ENCODE assay signal across 21 cellular contexts in genomic region chr3:13404625-13405452, GRCh38. TPM values are rescaled to one million over a fixed set of nuclear protein-coding genes. Genes with fewer than 3 reads are reported as not detected.
DNase-seq lines count a peak whose midpoint lies in the region; ATAC-seq and TF ChIP-seq lines count a peak whose summit lies in the region.
"Had no signal": no experiment of that assay in that cellular context is flagged by ENCODE, and none has a peak within 500 bp of the region (broad histone marks: within the 10 kb centered on the region; RNA-seq: fewer than 3 reads in every experiment).

No MANE protein-coding gene starts in this region.

- H3K9me3 ChIP-seq in T-helper 17 cell (ENCODE audit: control insufficient read depth, low read length, poor library complexity, severe bottlenecking) = no peaks in the 10 kb centered on the region

- H3K36me3 Mint-ChIP-seq in activated naive CD8-positive, alpha-beta T cell = peaks cover 12% of the 10 kb centered on the region
- peaks cover 36% of the 10 kb centered on the region for H3K36me3 Mint-ChIP-seq in activated naive CD8-positive, alpha-beta T cell treated with anti-CD3 and anti-CD28 coated beads, Interleukin-2, amount 50 U/mL, for 24 hours (ENCODE audit: low read depth)
- H3K36me3 Mint-ChIP-seq in T-helper 17 cell (ENCODE audit: low read depth) = peaks cover 2% of the 10 kb centered on the region
- H3K36me3 Mint-ChIP-seq in stimulated activated effector memory CD8-positive, alpha-beta T cell treated with anti-CD3 and anti-CD28 coated beads, Interleukin-12 subunit alpha, Interleukin-12 subunit beta, amount 100 ng/mL, for 72 hours = peaks cover 34% of the 10 kb centered on the region
- H3K36me3 Mint-ChIP-seq: type B pancreatic cell had no signal

- peaks cover 53% of the 10 kb centered on the region for H3K4me1 Mint-ChIP-seq in activated naive CD8-positive, alpha-beta T cell (ENCODE audit: low read depth)
- H3K4me1 Mint-ChIP-seq in activated naive CD8-positive, alpha-beta T cell treated with anti-CD3 and anti-CD28 coated beads, Interleukin-2, amount 50 U/mL, for 24 hours = peaks cover 29% of the 10 kb centered on the region
- H3K4me1 Mint-ChIP-seq in T-helper 17 cell = peaks cover 20% of the 10 kb centered on the region
- peaks cover 33% of the 10 kb centered on the region for H3K4me1 Mint-ChIP-seq in stimulated activated effector memory CD8-positive, alpha-beta T cell treated with anti-CD3 and anti-CD28 coated beads, Interleukin-12 subunit alpha, Interleukin-12 subunit beta, amount 100 ng/mL, for 72 hours
- H3K4me1 Mint-ChIP-seq: nephron had no signal

- H3K9me3 Mint-ChIP-seq in activated naive CD8-positive, alpha-beta T cell (ENCODE audit: low read depth) = no peaks in the 10 kb centered on the region
- H3K9me3 Mint-ChIP-seq in activated naive CD8-positive, alpha-beta T cell treated with anti-CD3 and anti-CD28 coated beads, Interleukin-2, amount 50 U/mL, for 24 hours = peaks cover 8% of the 10 kb centered on the region
- H3K9me3 Mint-ChIP-seq in stimulated activated effector memory CD8-positive, alpha-beta T cell treated with anti-CD3 and anti-CD28 coated beads, Interleukin-12 subunit alpha, Interleukin-12 subunit beta, amount 100 ng/mL, for 72 hours = no peaks in the 10 kb centered on the region

- DNase-seq in activated naive CD8-positive, alpha-beta T cell treated with anti-CD3 and anti-CD28 coated beads, Interleukin-2, amount 50 U/mL, for 24 hours = no peak
- no peak for DNase-seq in T-helper 17 cell
- DNase-seq in erythroblast (lab: John Stamatoyannopoulos, UW) = peak; percentile 71 to 87
- DNase-seq in stimulated activated effector memory CD8-positive, alpha-beta T cell treated with anti-CD3 and anti-CD28 coated beads, Interleukin-12 subunit alpha, Interleukin-12 subunit beta, amount 100 ng/mL, for 72 hours (ENCODE audit: low spot score in 2 of 2) = no peak
- no peak for DNase-seq in T-helper 2 cell
- no peak for DNase-seq in NCI-H82 treated with DMSO at 0.1 percent for 48 hours (lab: John Stamatoyannopoulos, UW; ENCODE audit: unreplicated experiment)
- DNase-seq: activated CD4-positive, alpha-beta memory T cell treated with anti-CD3 and anti-CD28 coated beads for 36 hours; activated CD4-positive, CD25-positive, alpha-beta regulatory T cell; activated gamma-delta T cell treated with Interleukin-2 at 50 U/mL for 16 hours; brain microvascular endothelial cell; HCEC 1CT; midbrain; NCI-H1436; NCI-H82; stimulated activated CD4-positive, alpha-beta T cell treated with anti-CD3 and anti-CD28 coated beads, Interleukin-2, amount 100 ng/mL, for 24 hours; T-helper 9 cell had no signal

- H3K4me3 Mint-ChIP-seq in activated naive CD8-positive, alpha-beta T cell = no peak overlapping the region
- H3K4me3 Mint-ChIP-seq in activated naive CD8-positive, alpha-beta T cell treated with anti-CD3 and anti-CD28 coated beads, Interleukin-2, amount 50 U/mL, for 24 hours = no peak overlapping the region
- H3K4me3 Mint-ChIP-seq in T-helper 17 cell = no peak overlapping the region
- H3K4me3 Mint-ChIP-seq in stimulated activated effector memory CD8-positive, alpha-beta T cell treated with anti-CD3 and anti-CD28 coated beads, Interleukin-12 subunit alpha, Interleukin-12 subunit beta, amount 100 ng/mL, for 72 hours = no peak overlapping the region
- H3K4me3 Mint-ChIP-seq: activated CD4-positive, alpha-beta memory T cell treated with anti-CD3 and anti-CD28 coated beads for 36 hours; nephron; type B pancreatic cell had no signal

- TF ChIP-seq POLR2A in erythroblast (IDR thresholded peaks at IDR 0.05; ENCODE audit: low read length) = peak; percentile 28

- no peak for ATAC-seq in activated naive CD8-positive, alpha-beta T cell treated with anti-CD3 and anti-CD28 coated beads, Interleukin-2, amount 50 U/mL, for 24 hours
- no peak for ATAC-seq in T-helper 17 cell
- no peak for ATAC-seq in stimulated activated effector memory CD8-positive, alpha-beta T cell treated with anti-CD3 and anti-CD28 coated beads, Interleukin-12 subunit alpha, Interleukin-12 subunit beta, amount 100 ng/mL, for 72 hours
- ATAC-seq in HG02938 (IDR thresholded peaks at IDR 0.05; ENCODE audit: unreplicated experiment) = no peak
- ATAC-seq: SK-N-SH treated with all-trans-retinoic acid at 6 μM for 48 hours had no signal

- H3K27ac Mint-ChIP-seq in activated naive CD8-positive, alpha-beta T cell = peak overlapping the region; percentile 52
- no peak overlapping the region for H3K27ac Mint-ChIP-seq in activated naive CD8-positive, alpha-beta T cell treated with anti-CD3 and anti-CD28 coated beads, Interleukin-2, amount 50 U/mL, for 24 hours
- peak overlapping the region; percentile 93 for H3K27ac Mint-ChIP-seq in T-helper 17 cell
- peak overlapping the region; percentile 75 for H3K27ac Mint-ChIP-seq in stimulated activated effector memory CD8-positive, alpha-beta T cell treated with anti-CD3 and anti-CD28 coated beads, Interleukin-12 subunit alpha, Interleukin-12 subunit beta, amount 100 ng/mL, for 72 hours
- H3K27ac Mint-ChIP-seq: nephron, type B pancreatic cell had no signal

- H3K27me3 Mint-ChIP-seq in activated naive CD8-positive, alpha-beta T cell = no peaks in the 10 kb centered on the region
- H3K27me3 Mint-ChIP-seq in activated naive CD8-positive, alpha-beta T cell treated with anti-CD3 and anti-CD28 coated beads, Interleukin-2, amount 50 U/mL, for 24 hours = no peaks in the 10 kb centered on the region
- no peaks in the 10 kb centered on the region for H3K27me3 Mint-ChIP-seq in T-helper 17 cell
- H3K27me3 Mint-ChIP-seq: activated CD4-positive, alpha-beta memory T cell treated with anti-CD3 and anti-CD28 coated beads for 36 hours; type B pancreatic cell had no signal

RNA-seq across cellular contexts. Expression of gene NUP210, which starts 15.3 kb away (rescaled TPM):
- 100 to 1,000 TPM; 125 to 137 TPM for total RNA-seq in T-helper 17 cell

Comparison
In these comparisons a context has a peak if more than half of its experiments do, and no peak if none do; other contexts are left out.
1. DNase-seq: peak in erythroblast (2 of 2); none in activated naive CD8-positive, alpha-beta T cell treated with anti-CD3 and anti-CD28 coated beads, Interleukin-2, amount 50 U/mL, for 24 hours (single experiment), T-helper 17 cell (0 of 3), stimulated activated effector memory CD8-positive, alpha-beta T cell treated with anti-CD3 and anti-CD28 coated beads, Interleukin-12 subunit alpha, Interleukin-12 subunit beta, amount 100 ng/mL, for 72 hours (0 of 2), T-helper 2 cell (0 of 5) and NCI-H82 treated with DMSO at 0.1 percent for 48 hours (single experiment).